24 cellular contexts compared by ENCODE assay signal in the genomic region with DNA sequence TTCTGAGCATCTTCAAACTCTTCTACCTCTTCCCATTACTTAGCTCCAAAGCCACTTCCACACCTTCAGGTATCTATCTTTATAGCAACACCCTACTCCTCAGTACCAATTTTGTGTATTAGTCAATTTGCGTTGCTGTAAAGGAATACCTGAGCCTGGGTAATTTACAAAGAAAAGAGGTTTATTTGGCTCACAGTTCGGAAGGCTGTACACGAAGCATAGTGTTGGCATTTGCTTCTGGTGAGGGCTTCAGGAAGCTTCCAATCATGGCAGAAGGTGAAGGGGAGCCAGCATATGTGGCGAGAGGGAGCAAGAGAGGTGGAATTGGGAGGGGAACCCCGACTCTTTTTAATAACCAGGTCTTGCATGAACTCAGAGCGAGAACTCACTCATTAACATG. TPM values are rescaled to one million over a fixed set of nuclear protein-coding genes. Genes with fewer than 3 reads are reported as not detected.
"Had no signal": no experiment of that assay in that cellular context is flagged by ENCODE, and none has a peak within 500 bp of the region (broad histone marks: within the 10 kb centered on the region; RNA-seq: fewer than 3 reads in every experiment).

No MANE protein-coding gene starts in this region.

- H3K27me3 ChIP-seq: esophagus squamous epithelium, gastroesophageal sphincter, right lobe of liver, testis, tibial nerve, upper lobe of right lung, vagina had no signal

- H3K27ac Mint-ChIP-seq: stimulated activated naive B cell treated with anti-CD40 and anti-IgM and Interleukin-4, amounts not matched to agents 10 μg/mL and 1 μg/mL and 100 μg/mL, for 72 hours had no signal

- FAIRE-seq: islet of Langerhans had no signal

- H3K36me3 ChIP-seq: esophagus squamous epithelium, gastroesophageal sphincter, right lobe of liver, upper lobe of right lung, vagina had no signal

- H3K4me1 Mint-ChIP-seq: naive B cell; stimulated activated naive CD8-positive, alpha-beta T cell treated with anti-CD3 and anti-CD28 coated beads, Interleukin-15, amount 100 ng/mL, for 72 hours had no signal

- H3K4me3 Mint-ChIP-seq: naive B cell; nephron; stimulated activated naive B cell treated with anti-CD40 and anti-IgM and Interleukin-4, amounts not matched to agents 10 μg/mL and 1 μg/mL and 100 μg/mL, for 72 hours; stimulated activated naive CD8-positive, alpha-beta T cell treated with anti-CD3 and anti-CD28 coated beads, Interleukin-15, amount 100 ng/mL, for 72 hours had no signal

- H3K79me2 ChIP-seq: parathyroid adenoma had no signal

- H3K9ac ChIP-seq: parathyroid adenoma had no signal

- DNase-seq: effector CD4-positive, alpha-beta T cell; esophagus squamous epithelium; foreskin fibroblast; glutamatergic neuron; kidney glomerular epithelial cell; naive B cell; psoas muscle; retina; right lobe of liver; stimulated activated CD4-positive, alpha-beta T cell treated with anti-CD3 and anti-CD28 coated beads, Interleukin-4, amount 100 ng/mL, for 1 hour; stimulated activated naive B cell treated with anti-CD40 and anti-IgM and Interleukin-4, amounts not matched to agents 10 μg/mL and 1 μg/mL and 100 μg/mL, for 72 hours; stimulated activated naive CD8-positive, alpha-beta T cell treated with anti-CD3 and anti-CD28 coated beads, Interleukin-15, amount 100 ng/mL, for 72 hours; testis; upper lobe of right lung had no signal

- H3K9me3 ChIP-seq: right lobe of liver, testis, upper lobe of right lung had no signal

- ATAC-seq: gastroesophageal sphincter; psoas muscle; right lobe of liver; stimulated activated naive B cell treated with anti-CD40 and anti-IgM and Interleukin-4, amounts not matched to agents 10 μg/mL and 1 μg/mL and 100 μg/mL, for 72 hours; stimulated activated naive CD8-positive, alpha-beta T cell treated with anti-CD3 and anti-CD28 coated beads, Interleukin-15, amount 100 ng/mL, for 72 hours; upper lobe of right lung had no signal

- H3K27ac ChIP-seq: coronary artery, esophagus squamous epithelium, parathyroid adenoma, psoas muscle, right lobe of liver, testis, tibial nerve, upper lobe of right lung, vagina had no signal

- H3K4me3 ChIP-seq: coronary artery, esophagus squamous epithelium, gastroesophageal sphincter, psoas muscle, right lobe of liver, testis, tibial nerve, upper lobe of right lung, vagina had no signal

- H2AFZ ChIP-seq: parathyroid adenoma had no signal

RNA-seq across cellular contexts. Expression of a gene that starts 17.6 kb away (rescaled TPM):
- total RNA-seq: dermis microvascular lymphatic vessel endothelial cell, epithelial cell of proximal tubule, lung microvascular endothelial cell, right lobe of liver, upper lobe of right lung, vagina had no signal

RNA-seq across cellular contexts. Expression of a gene that starts 47.7 kb away (rescaled TPM):
- total RNA-seq: dermis microvascular lymphatic vessel endothelial cell, lung microvascular endothelial cell had no signal
